In the genomic region with DNA sequence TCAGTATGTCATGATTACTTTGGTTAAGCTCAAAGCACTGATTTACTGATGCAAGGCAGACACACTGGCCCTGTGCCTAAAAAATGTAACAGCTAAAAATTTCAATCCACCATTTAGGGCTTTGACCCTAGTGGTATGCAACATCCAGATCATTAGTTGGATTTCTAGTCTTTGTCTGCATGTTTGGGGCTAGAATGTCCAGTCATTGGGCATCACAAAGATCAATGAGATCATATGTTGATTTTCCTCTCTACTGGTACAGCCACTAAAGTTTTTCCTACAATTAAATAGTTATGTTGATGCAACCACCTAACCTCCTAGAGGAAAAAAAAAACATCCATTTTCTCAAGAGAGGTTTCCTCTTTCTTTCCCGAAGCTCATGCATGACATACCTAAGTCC, we compare ENCODE assay signal across 29 cellular contexts.
"Had no signal": no experiment of that assay in that cellular context is flagged by ENCODE, and none has a peak within 500 bp of the region (broad histone marks: within the 10 kb centered on the region; RNA-seq: fewer than 3 reads in every experiment).

No MANE protein-coding gene starts in this region.

- H3K4me1 ChIP-seq: breast epithelium, pancreas, prostate gland had no signal

- H3K36me3 ChIP-seq: breast epithelium, left ventricle myocardium inferior, pancreas, prostate gland, sigmoid colon, thoracic aorta, WERI-Rb-1 had no signal

- H3K27ac ChIP-seq: breast epithelium, esophagus muscularis mucosa, left ventricle myocardium inferior, pancreas, prostate gland, sigmoid colon, thoracic aorta, WERI-Rb-1 had no signal

- H3K9me3 ChIP-seq: breast epithelium, esophagus muscularis mucosa, left ventricle myocardium inferior, pancreas, prostate gland, sigmoid colon, thoracic aorta had no signal

- H3K27me3 ChIP-seq: breast epithelium, esophagus muscularis mucosa, pancreas, sigmoid colon had no signal

- ATAC-seq: pancreas had no signal

- H3K4me2 ChIP-seq: smooth muscle cell had no signal

- H3K4me3 ChIP-seq: breast epithelium, esophagus muscularis mucosa, left ventricle myocardium inferior, lung, pancreas, prostate gland, sigmoid colon, smooth muscle cell, thoracic aorta had no signal

- DNase-seq: activated CD4-positive, alpha-beta memory T cell treated with anti-CD3 and anti-CD28 coated beads for 36 hours; activated CD4-positive, alpha-beta T cell treated with anti-CD3 and anti-CD28 coated beads, Interleukin-2, amount 10 ng/mL, durations not matched to agents 24 days and 14 days; activated CD4-positive, CD25-positive, alpha-beta regulatory T cell treated with anti-CD3 and anti-CD28 coated beads, Interleukin-2, amount 50 U/mL, for 72 hours; activated CD8-positive, alpha-beta memory T cell treated with anti-CD3 and anti-CD28 coated beads, Interleukin-2, amount 50 U/mL, for 4 hours; activated gamma-delta T cell; activated naive CD4-positive, alpha-beta T cell treated with anti-CD3 and anti-CD28 coated beads, Interleukin-2, amount 10 ng/mL, durations not matched to agents 7 days and 5 days; activated naive CD8-positive, alpha-beta T cell treated with anti-CD3 and anti-CD28 coated beads, Interleukin-2, amount 10 ng/mL, durations not matched to agents 7 days and 5 days; activated T-cell treated with anti-CD3 and anti-CD28 coated beads, Interleukin-2, amount 50 U/mL, for 1 hour; amniotic stem cell; central memory CD4-positive, alpha-beta T cell; dermis blood vessel endothelial cell; effector CD4-positive, alpha-beta T cell; foreskin melanocyte; left ventricle myocardium inferior; pancreas; retina; sigmoid colon; stimulated activated CD4-positive, alpha-beta T cell treated with anti-CD3 and anti-CD28 coated beads, Interleukin-15, amount 100 ng/mL, for 24 hours; stimulated activated CD4-positive, alpha-beta T cell treated with anti-CD3 and anti-CD28 coated beads, Interleukin-2, amount 100 ng/mL, for 24 hours; stimulated activated naive CD4-positive, alpha-beta T cell; SW 1271; T-helper 9 cell; WERI-Rb-1 had no signal
